Comparison of ENCODE assay signal across 25 cellular contexts in genomic region chr6:83108378-83108777, GRCh38.
"Had no signal": no experiment of that assay in that cellular context is flagged by ENCODE, and none has a peak within 500 bp of the region (broad histone marks: within the 10 kb centered on the region; RNA-seq: fewer than 3 reads in every experiment).

No MANE protein-coding gene starts in this region.

- H3K4me1 ChIP-seq: breast epithelium, SJSA1 had no signal

- FAIRE-seq: RCC 7860, TTC549 had no signal

- H3K27ac ChIP-seq: breast epithelium, SJSA1, VCaP had no signal

- ATAC-seq: activated T-helper 17 cell treated with anti-CD3 and anti-CD28 coated beads, Interleukin-2, amount 50 U/mL, for 72 hours; PC-3; SK-N-SH treated with all-trans-retinoic acid at 6 μM for 48 hours had no signal

- DNase-seq: activated CD4-positive, alpha-beta memory T cell treated with anti-CD3 and anti-CD28 coated beads for 36 hours; activated CD4-positive, alpha-beta T cell treated with anti-CD3 and anti-CD28 coated beads, Interleukin-2, amount 10 ng/mL, durations not matched to agents 7 days and 5 days; activated CD4-positive, CD25-positive, alpha-beta regulatory T cell; activated gamma-delta T cell; activated naive CD4-positive, alpha-beta T cell treated with anti-CD3 and anti-CD28 coated beads for 36 hours; activated T-cell treated with anti-CD3 and anti-CD28 coated beads for 4 hours; activated T-cell treated with anti-CD3 and anti-CD28 coated beads, Interleukin-2, amount 50 U/mL, for 48 hours; anterior cingulate cortex; Karpas-422; NCI-H1105 treated with DMSO at 0.1 percent for 48 hours; NCI-H1436 treated with DMSO at 0.1 percent for 48 hours; NCI-H187; NCI-H2081; NCI-H446; NCI-H524; PC-3; SHP77; SW 1271 had no signal

- H3K9me3 ChIP-seq: breast epithelium, SJSA1 had no signal

- H3K27me3 ChIP-seq: breast epithelium, SJSA1 had no signal

- H3K4me3 ChIP-seq: breast epithelium, SJSA1 had no signal
